1 cellular context compared by ENCODE assay signal in the genomic region with DNA sequence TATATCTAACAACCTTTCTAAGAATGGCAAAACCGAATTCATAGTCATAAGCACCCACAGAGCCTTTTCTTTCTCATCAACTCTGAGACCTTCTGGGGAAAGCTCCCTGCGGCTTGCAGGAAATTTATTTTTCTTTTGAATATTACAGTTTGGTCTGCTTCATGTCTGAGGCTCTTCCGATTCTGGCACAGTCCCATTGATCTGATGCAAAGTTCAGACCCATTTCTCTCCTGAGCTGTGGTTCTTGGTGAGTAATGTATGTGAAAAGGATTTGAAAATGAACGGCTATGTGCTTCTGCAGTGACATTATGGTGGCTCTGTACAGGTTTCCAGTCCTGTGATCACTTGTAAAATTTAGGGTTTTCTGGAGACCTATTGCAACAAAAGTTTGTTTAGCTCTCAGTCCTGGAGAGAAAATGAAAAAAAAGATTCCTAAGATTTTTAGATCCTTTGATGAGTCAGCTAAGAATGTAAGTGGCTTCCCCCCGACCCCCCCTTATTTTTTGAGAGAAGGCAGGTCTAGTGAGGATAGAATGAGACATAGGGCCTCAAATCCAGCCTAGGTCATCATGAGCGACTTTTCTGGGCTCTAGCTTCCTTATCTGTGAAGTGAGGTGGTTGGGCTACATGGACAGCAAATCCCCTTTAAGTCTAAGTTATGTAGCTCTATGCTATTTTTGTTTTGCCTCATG.
TF ChIP-seq lines count a peak whose summit lies in the region.

No MANE protein-coding gene starts in this region.

TF ChIP-seq in IMR-90, 13 proteins besides CTCF, POLR2A, EP300 and RAD21:
- TF ChIP-seq USF2 (IDR thresholded peaks at IDR 0.05; ENCODE audit: low read depth, low read length): no peak
- TF ChIP-seq NFE2L2 (IDR thresholded peaks at IDR 0.05; ENCODE audit: low read depth, low read length): 0 out of 2 replicates have a peak, but pooled peaks have one; percentile 20
- peak; percentile 14; the same call in 1 of the 2 replicates for TF ChIP-seq CEBPB (IDR thresholded peaks at IDR 0.05; ENCODE audit: low read depth, low read length)
- TF ChIP-seq BHLHE40 (IDR thresholded peaks at IDR 0.05; ENCODE audit: low read depth, low read length): no peak
- TF ChIP-seq MAZ (IDR thresholded peaks at IDR 0.05; ENCODE audit: borderline replicate concordance, low read depth, low read length): no peak
- no peak for TF ChIP-seq CHD1 (IDR thresholded peaks at IDR 0.05; ENCODE audit: low read depth, low read length)
- no peak for TF ChIP-seq RCOR1 (IDR thresholded peaks at IDR 0.05; ENCODE audit: insufficient replicate concordance, low read length)
- no peak for TF ChIP-seq RFX5 (IDR thresholded peaks at IDR 0.05; ENCODE audit: low read depth, low read length)
- TF ChIP-seq FOS (IDR thresholded peaks at IDR 0.05; ENCODE audit: low read depth, low read length): peak; percentile 40; the same call in 1 of the 2 replicates
- TF ChIP-seq MAFK (IDR thresholded peaks at IDR 0.05; ENCODE audit: low read depth, low read length): peak; percentile 58
- TF ChIP-seq, protein P1, sequence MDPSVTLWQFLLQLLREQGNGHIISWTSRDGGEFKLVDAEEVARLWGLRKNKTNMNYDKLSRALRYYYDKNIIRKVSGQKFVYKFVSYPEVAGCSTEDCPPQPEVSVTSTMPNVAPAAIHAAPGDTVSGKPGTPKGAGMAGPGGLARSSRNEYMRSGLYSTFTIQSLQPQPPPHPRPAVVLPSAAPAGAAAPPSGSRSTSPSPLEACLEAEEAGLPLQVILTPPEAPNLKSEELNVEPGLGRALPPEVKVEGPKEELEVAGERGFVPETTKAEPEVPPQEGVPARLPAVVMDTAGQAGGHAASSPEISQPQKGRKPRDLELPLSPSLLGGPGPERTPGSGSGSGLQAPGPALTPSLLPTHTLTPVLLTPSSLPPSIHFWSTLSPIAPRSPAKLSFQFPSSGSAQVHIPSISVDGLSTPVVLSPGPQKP (IDR thresholded peaks at IDR 0.05; ENCODE audit: borderline replicate concordance, low read depth, low read length): no peak
- no peak for TF ChIP-seq MXI1 (IDR thresholded peaks at IDR 0.05; ENCODE audit: borderline replicate concordance, low read depth, low read length)
- no peak for TF ChIP-seq SMC3 (IDR thresholded peaks at IDR 0.05; ENCODE audit: low read depth, low read length)
